38 cellular contexts compared by ENCODE assay signal in the genomic region with DNA sequence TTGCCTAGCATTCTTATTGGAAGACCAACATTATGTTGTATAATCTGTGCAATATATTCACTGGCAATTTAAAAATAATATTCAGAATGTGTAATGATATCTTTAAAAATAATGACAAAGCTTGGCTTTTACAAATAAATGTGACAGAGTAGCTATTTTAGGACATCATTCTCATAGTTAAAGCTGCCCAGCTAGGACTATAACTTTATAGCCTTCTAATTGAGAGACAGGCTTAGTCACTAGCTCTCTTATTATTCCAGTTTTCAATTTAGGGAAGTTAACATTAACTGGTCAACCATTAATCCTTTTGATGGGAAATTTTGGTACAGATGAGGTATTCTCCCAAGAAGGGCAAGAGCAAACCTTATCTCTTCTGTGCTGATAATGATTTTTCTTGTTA.
"Had no signal": no experiment of that assay in that cellular context is flagged by ENCODE, and none has a peak within 500 bp of the region (broad histone marks: within the 10 kb centered on the region; RNA-seq: fewer than 3 reads in every experiment).

No MANE protein-coding gene starts in this region.

- H3K27me3 Mint-ChIP-seq: activated naive CD4-positive, alpha-beta T cell treated with anti-CD3 and anti-CD28 coated beads, Interleukin-2, amount 10 ng/mL, durations not matched to agents 7 days and 5 days; activated naive CD4-positive, alpha-beta T cell treated with anti-CD3 and anti-CD28 coated beads, Interleukin-2, amount 50 U/mL, for 24 hours; activated naive CD8-positive, alpha-beta T cell; activated naive CD8-positive, alpha-beta T cell treated with anti-CD3 and anti-CD28 coated beads for 36 hours; activated naive CD8-positive, alpha-beta T cell treated with anti-CD3 and anti-CD28 coated beads, Interleukin-2, amount 10 ng/mL, durations not matched to agents 7 days and 5 days; activated naive CD8-positive, alpha-beta T cell treated with anti-CD3 and anti-CD28 coated beads, Interleukin-2, amount 50 U/mL, for 24 hours; activated T-cell treated with anti-CD3 and anti-CD28 coated beads, Interleukin-2, amount 50 U/mL, for 24 hours; activated T-helper 17 cell treated with anti-CD3 and anti-CD28 coated beads, Interleukin-2, amount 50 U/mL, for 72 hours; brain; central memory CD8-positive, alpha-beta T cell had no signal

- H3K9me3 Mint-ChIP-seq: activated naive CD4-positive, alpha-beta T cell treated with anti-CD3 and anti-CD28 coated beads for 36 hours; activated naive CD4-positive, alpha-beta T cell treated with anti-CD3 and anti-CD28 coated beads, Interleukin-2, amount 50 U/mL, for 24 hours; activated T-cell treated with anti-CD3 and anti-CD28 coated beads, Interleukin-2, amount 50 U/mL, for 4 hours; activated T-helper 1 cell treated with anti-CD3 and anti-CD28 coated beads, Interleukin-12 subunit alpha, Interleukin-12 subunit beta, Interleukin-2, Interleukin-4 antibody, amounts not matched to agents 30 ng/mL and 10 ng/mL and 1 ng/mL, durations not matched to agents 14 hours and 24 hours and 36 hours; activated T-helper 2 cell treated with anti-CD3 and anti-CD28 coated beads, Interferon-gamma antibody, Interleukin-2, Interleukin-4, amounts not matched to agents 10 μg/mL and 5 μg/mL and 100 μg/mL, durations not matched to agents 14 hours and 24 hours and 36 hours; brain had no signal

- H3K4me3 ChIP-seq: adrenal gland, ascending aorta, body of pancreas, cardiac muscle cell had no signal

- H3K36me3 ChIP-seq: adrenal gland, ascending aorta, brain microvascular endothelial cell, cardiac muscle cell had no signal

- H3K36me3 Mint-ChIP-seq: activated naive CD4-positive, alpha-beta T cell treated with anti-CD3 and anti-CD28 coated beads, Interleukin-2, amount 10 ng/mL, durations not matched to agents 7 days and 5 days; activated naive CD4-positive, alpha-beta T cell treated with anti-CD3 and anti-CD28 coated beads, Interleukin-2, amount 50 U/mL, for 24 hours; activated naive CD4-positive, alpha-beta T cell treated with anti-CD3 and anti-CD28 coated beads, Interleukin-2, amount 50 U/mL, for 72 hours; activated naive CD8-positive, alpha-beta T cell; activated naive CD8-positive, alpha-beta T cell treated with anti-CD3 and anti-CD28 coated beads for 36 hours; activated naive CD8-positive, alpha-beta T cell treated with anti-CD3 and anti-CD28 coated beads, Interleukin-2, amount 10 ng/mL, durations not matched to agents 7 days and 5 days; brain had no signal

- H3K4me3 Mint-ChIP-seq: activated naive CD4-positive, alpha-beta T cell treated with anti-CD3 and anti-CD28 coated beads for 36 hours; activated naive CD4-positive, alpha-beta T cell treated with anti-CD3 and anti-CD28 coated beads, Interleukin-2, amount 10 ng/mL, durations not matched to agents 7 days and 5 days; activated naive CD4-positive, alpha-beta T cell treated with anti-CD3 and anti-CD28 coated beads, Interleukin-2, amount 50 U/mL, for 24 hours; activated naive CD8-positive, alpha-beta T cell; activated naive CD8-positive, alpha-beta T cell treated with anti-CD3 and anti-CD28 coated beads for 36 hours; activated naive CD8-positive, alpha-beta T cell treated with anti-CD3 and anti-CD28 coated beads, Interleukin-2, amount 10 ng/mL, durations not matched to agents 7 days and 5 days; activated naive CD8-positive, alpha-beta T cell treated with anti-CD3 and anti-CD28 coated beads, Interleukin-2, amount 50 U/mL, for 24 hours; activated T-cell treated with anti-CD3 and anti-CD28 coated beads, Interleukin-2, amount 50 U/mL, for 24 hours; activated T-cell treated with anti-CD3 and anti-CD28 coated beads, Interleukin-2, amount 50 U/mL, for 4 hours; activated T-cell treated with anti-CD3 and anti-CD28 coated beads, Interleukin-2, amount 50 U/mL, for 72 hours; activated T-helper 1 cell treated with anti-CD3 and anti-CD28 coated beads, Interleukin-12 subunit alpha, Interleukin-12 subunit beta, Interleukin-2, Interleukin-4 antibody, amounts not matched to agents 30 ng/mL and 10 ng/mL and 1 ng/mL, durations not matched to agents 14 hours and 24 hours and 36 hours; activated T-helper 17 cell treated with anti-CD3 and anti-CD28 coated beads, Interleukin-2, amount 50 U/mL, for 72 hours; brain; central memory CD8-positive, alpha-beta T cell had no signal

- H3K9me3 ChIP-seq: adrenal gland, ascending aorta, body of pancreas had no signal

- H3K4me1 ChIP-seq: adrenal gland, ascending aorta, body of pancreas had no signal

- H3K4me1 Mint-ChIP-seq: activated naive CD4-positive, alpha-beta T cell treated with anti-CD3 and anti-CD28 coated beads, Interleukin-2, amount 10 ng/mL, durations not matched to agents 7 days and 5 days; activated naive CD4-positive, alpha-beta T cell treated with anti-CD3 and anti-CD28 coated beads, Interleukin-2, amount 50 U/mL, for 24 hours; activated naive CD8-positive, alpha-beta T cell treated with anti-CD3 and anti-CD28 coated beads for 36 hours; activated naive CD8-positive, alpha-beta T cell treated with anti-CD3 and anti-CD28 coated beads, Interleukin-2, amount 10 ng/mL, durations not matched to agents 7 days and 5 days; activated naive CD8-positive, alpha-beta T cell treated with anti-CD3 and anti-CD28 coated beads, Interleukin-2, amount 50 U/mL, for 24 hours; activated T-helper 17 cell treated with anti-CD3 and anti-CD28 coated beads, Interleukin-2, amount 50 U/mL, for 72 hours; brain; central memory CD8-positive, alpha-beta T cell had no signal

- H3K27ac ChIP-seq: adrenal gland, ascending aorta, body of pancreas, brain microvascular endothelial cell, cardiac muscle cell had no signal

- ATAC-seq: activated naive CD4-positive, alpha-beta T cell treated with anti-CD3 and anti-CD28 coated beads, Interleukin-2, amount 50 U/mL, for 72 hours; activated naive CD8-positive, alpha-beta T cell treated with anti-CD3 and anti-CD28 coated beads, Interleukin-2, amount 50 U/mL, for 24 hours; activated T-cell treated with anti-CD3 and anti-CD28 coated beads, Interleukin-2, amount 50 U/mL, for 4 hours; activated T-cell treated with anti-CD3 and anti-CD28 coated beads, Interleukin-2, amount 50 U/mL, for 72 hours; activated T-helper 17 cell treated with anti-CD3 and anti-CD28 coated beads, Interleukin-2, amount 50 U/mL, for 72 hours; body of pancreas had no signal

- DNase-seq: activated effector memory CD4-positive, alpha-beta T cell treated with anti-CD3 and anti-CD28 coated beads, Interleukin-2, amount 50 U/mL, for 16 hours; activated effector memory CD4-positive, alpha-beta T cell treated with Interleukin-2 at 50 U/mL for 16 hours; activated gamma-delta T cell; activated gamma-delta T cell treated with Interleukin-2 at 50 U/mL for 16 hours; activated naive CD4-positive, alpha-beta T cell; activated naive CD4-positive, alpha-beta T cell treated with anti-CD3 and anti-CD28 coated beads for 36 hours; activated naive CD4-positive, alpha-beta T cell treated with anti-CD3 and anti-CD28 coated beads, Interleukin-2, amount 10 ng/mL, durations not matched to agents 7 days and 5 days; activated naive CD4-positive, alpha-beta T cell treated with anti-CD3 and anti-CD28 coated beads, Interleukin-2, amount 50 U/mL, for 16 hours; activated naive CD4-positive, alpha-beta T cell treated with Interleukin-2 at 50 U/mL for 16 hours; activated naive CD8-positive, alpha-beta T cell treated with anti-CD3 and anti-CD28 coated beads for 36 hours; activated naive CD8-positive, alpha-beta T cell treated with anti-CD3 and anti-CD28 coated beads, Interleukin-2, amount 10 ng/mL, durations not matched to agents 7 days and 5 days; activated naive CD8-positive, alpha-beta T cell treated with anti-CD3 and anti-CD28 coated beads, Interleukin-2, amount 50 U/mL, for 24 hours; activated T-cell treated with anti-CD3 and anti-CD28 coated beads for 4 hours; activated T-cell treated with anti-CD3 and anti-CD28 coated beads, Interleukin-2, amount 50 U/mL, for 1 hour; activated T-cell treated with anti-CD3 and anti-CD28 coated beads, Interleukin-2, amount 50 U/mL, for 24 hours; activated T-cell treated with anti-CD3 and anti-CD28 coated beads, Interleukin-2, amount 50 U/mL, for 4 hours; activated T-cell treated with anti-CD3 and anti-CD28 coated beads, Interleukin-2, amount 50 U/mL, for 48 hours; activated T-cell treated with anti-CD3 and anti-CD28 coated beads, Interleukin-2, amount 50 U/mL, for 72 hours; adrenal gland; amniotic stem cell; amygdala; anterior cingulate cortex; aorta; body of pancreas; brain microvascular endothelial cell; caudate nucleus; central memory CD4-positive, alpha-beta T cell; cerebellar nuclear complex had no signal

- H3K27me3 ChIP-seq: adrenal gland, ascending aorta, body of pancreas, brain microvascular endothelial cell, cardiac muscle cell had no signal

- H3K27ac Mint-ChIP-seq: activated naive CD4-positive, alpha-beta T cell treated with anti-CD3 and anti-CD28 coated beads for 36 hours; activated naive CD4-positive, alpha-beta T cell treated with anti-CD3 and anti-CD28 coated beads, Interleukin-2, amount 10 ng/mL, durations not matched to agents 7 days and 5 days; activated naive CD4-positive, alpha-beta T cell treated with anti-CD3 and anti-CD28 coated beads, Interleukin-2, amount 50 U/mL, for 24 hours; activated naive CD4-positive, alpha-beta T cell treated with anti-CD3 and anti-CD28 coated beads, Interleukin-2, amount 50 U/mL, for 72 hours; activated naive CD8-positive, alpha-beta T cell; activated naive CD8-positive, alpha-beta T cell treated with anti-CD3 and anti-CD28 coated beads for 36 hours; activated naive CD8-positive, alpha-beta T cell treated with anti-CD3 and anti-CD28 coated beads, Interleukin-2, amount 10 ng/mL, durations not matched to agents 7 days and 5 days; activated naive CD8-positive, alpha-beta T cell treated with anti-CD3 and anti-CD28 coated beads, Interleukin-2, amount 50 U/mL, for 24 hours; activated T-cell treated with anti-CD3 and anti-CD28 coated beads, Interleukin-2, amount 50 U/mL, for 24 hours; activated T-cell treated with anti-CD3 and anti-CD28 coated beads, Interleukin-2, amount 50 U/mL, for 72 hours; activated T-helper 1 cell treated with anti-CD3 and anti-CD28 coated beads, Interleukin-12 subunit alpha, Interleukin-12 subunit beta, Interleukin-2, Interleukin-4 antibody, amounts not matched to agents 30 ng/mL and 10 ng/mL and 1 ng/mL, durations not matched to agents 14 hours and 24 hours and 36 hours; activated T-helper 17 cell treated with anti-CD3 and anti-CD28 coated beads, Interleukin-2, amount 50 U/mL, for 72 hours; activated T-helper 2 cell treated with anti-CD3 and anti-CD28 coated beads, Interferon-gamma antibody, Interleukin-2, Interleukin-4, amounts not matched to agents 10 μg/mL and 5 μg/mL and 100 μg/mL, durations not matched to agents 14 hours and 24 hours and 36 hours; brain had no signal
